Comparison of ENCODE assay signal across 1 cellular context in genomic region chr10:34651796-34652195, GRCh38.
TF ChIP-seq lines count a peak whose summit lies in the region.

No MANE protein-coding gene starts in this region.

TF ChIP-seq in GM23338, 12 proteins besides CTCF, POLR2A, EP300 and RAD21 (continued from another document):
- TF ChIP-seq ZNF462 (CRISPR knock-in tag; IDR thresholded peaks at IDR 0.05) (no peak), CREB1 (CRISPR knock-in tag; IDR thresholded peaks at IDR 0.05; ENCODE audit: low read depth) (no peak), ETS1 (IDR thresholded peaks at IDR 0.05) (no peak), STAT1 (IDR thresholded peaks at IDR 0.05; ENCODE audit: unreplicated experiment) (no peak), EZH2 (IDR thresholded peaks at IDR 0.05; ENCODE audit: low read depth, unreplicated experiment) (no peak), REST (IDR thresholded peaks at IDR 0.05; ENCODE audit: unreplicated experiment) (no peak)
